In the genomic region with DNA sequence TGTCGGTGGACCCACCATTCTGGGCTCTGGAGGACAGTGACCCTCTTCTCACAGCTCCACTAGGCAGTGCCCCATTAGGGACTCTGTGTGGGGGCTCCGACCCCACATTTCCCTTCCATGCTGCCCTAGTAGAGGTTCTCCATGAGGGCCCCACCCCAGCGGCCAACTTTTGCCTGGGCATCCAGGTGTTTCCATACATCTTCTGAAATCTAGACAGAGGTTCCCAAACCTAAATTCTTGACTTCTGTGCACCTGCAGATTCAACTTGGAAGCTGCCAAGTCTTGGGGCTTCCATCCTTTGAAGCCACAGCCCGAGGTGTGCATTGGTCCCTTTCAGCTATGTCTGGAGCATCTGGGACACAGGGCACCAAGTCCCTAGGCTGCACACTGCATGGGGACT, we compare ENCODE assay signal across 19 cellular contexts. TPM values are rescaled to one million over a fixed set of nuclear protein-coding genes. Genes with fewer than 3 reads are reported as not detected.
"Had no signal": no experiment of that assay in that cellular context is flagged by ENCODE, and none has a peak within 500 bp of the region (broad histone marks: within the 10 kb centered on the region; RNA-seq: fewer than 3 reads in every experiment).

No MANE protein-coding gene starts in this region.

RNA-seq across cellular contexts. Expression of gene HTR3B, which starts 25.1 kb away (rescaled TPM):
- total RNA-seq: activated naive CD4-positive, alpha-beta T cell treated with anti-CD3 and anti-CD28 coated beads for 36 hours; activated naive CD4-positive, alpha-beta T cell treated with anti-CD3 and anti-CD28 coated beads, Interleukin-2, amount 50 U/mL, for 72 hours; activated naive CD8-positive, alpha-beta T cell treated with anti-CD3 and anti-CD28 coated beads for 36 hours; activated naive CD8-positive, alpha-beta T cell treated with anti-CD3 and anti-CD28 coated beads, Interleukin-2, amount 10 ng/mL, durations not matched to agents 7 days and 5 days; activated T-cell treated with anti-CD3 and anti-CD28 coated beads, Interleukin-2, amount 50 U/mL, for 4 hours; activated T-cell treated with anti-CD3 and anti-CD28 coated beads, Interleukin-2, amount 50 U/mL, for 72 hours; activated T-helper 1 cell treated with anti-CD3 and anti-CD28 coated beads, Interleukin-12 subunit alpha, Interleukin-12 subunit beta, Interleukin-2, Interleukin-4 antibody, amounts not matched to agents 30 ng/mL and 10 ng/mL and 1 ng/mL, durations not matched to agents 14 hours and 24 hours and 36 hours; activated T-helper 17 cell treated with anti-CD3 and anti-CD28 coated beads, Interleukin-2, amount 50 U/mL, for 72 hours; activated T-helper 2 cell treated with anti-CD3 and anti-CD28 coated beads, Interferon-gamma antibody, Interleukin-2, Interleukin-4, amounts not matched to agents 10 μg/mL and 5 μg/mL and 100 μg/mL, durations not matched to agents 14 hours and 24 hours and 36 hours; adrenal gland; aorta; ascending aorta; astrocyte; body of pancreas; breast epithelium; bronchial epithelial cell; cardiac muscle cell; cardiac septum had no signal
- polyA plus RNA-seq: adipose tissue, adrenal gland, aorta, cardiac muscle cell had no signal
